Comparison of ENCODE assay signal across 9 cellular contexts in the genomic region with DNA sequence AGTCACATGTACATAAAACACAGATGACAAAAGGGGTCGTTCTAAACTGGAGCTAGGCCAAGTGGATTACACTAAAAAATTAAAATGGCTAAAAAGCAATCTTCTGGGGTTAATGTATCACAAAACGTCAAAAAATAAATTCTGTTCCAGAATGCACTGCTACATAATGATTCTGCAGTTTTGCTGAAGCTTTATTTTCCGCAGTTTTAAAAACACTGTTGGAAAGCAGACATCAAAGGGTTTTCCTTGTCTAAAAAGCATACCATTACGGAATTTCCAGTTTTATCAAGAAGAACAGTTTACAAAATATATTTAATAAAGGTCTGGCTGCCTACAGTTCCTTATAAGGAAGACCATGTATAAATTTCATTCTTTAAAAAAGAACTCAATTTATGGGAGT. TPM values are rescaled to one million over a fixed set of nuclear protein-coding genes. Genes with fewer than 3 reads are reported as not detected.
DNase-seq lines count a peak whose midpoint lies in the region; ATAC-seq, FAIRE-seq and TF ChIP-seq lines count a peak whose summit lies in the region.
"Had no signal": no experiment of that assay in that cellular context is flagged by ENCODE, and none has a peak within 500 bp of the region (broad histone marks: within the 10 kb centered on the region; RNA-seq: fewer than 3 reads in every experiment).

No MANE protein-coding gene starts in this region.

- no peak overlapping the region for H3K27ac ChIP-seq in KMS-11
- H3K27ac ChIP-seq in colonic mucosa, result no peak overlapping the region
- H3K27ac ChIP-seq in small intestine (ENCODE audit: low read depth in 1 of 2, low read length in 1 of 2), result no peak overlapping the region

- FAIRE-seq in H54 (lab: Jason Lieb, UNC) (no peak), small intestine (lab: Jason Lieb, UNC) (no peak)

- BruUV-seq in Calu3 (replicated peaks; lab: Mats Ljungman, UMichigan), result no TSS peak

- H3K36me3 ChIP-seq in KMS-11 (ENCODE audit: insufficient read depth) (no peaks in the 10 kb centered on the region), colonic mucosa (no peaks in the 10 kb centered on the region), small intestine (ENCODE audit: control insufficient read depth in 2 of 2, insufficient read depth in 2 of 2, low read length in 2 of 2) (no peaks in the 10 kb centered on the region)

- H3K9me3 Mint-ChIP-seq in nephron progenitor cell (no peaks in the 10 kb centered on the region), Calu3 (ENCODE audit: low read depth, unreplicated experiment) (no peaks in the 10 kb centered on the region)

- H3K27ac Mint-ChIP-seq in nephron progenitor cell (no peak overlapping the region), Calu3 (ENCODE audit: unreplicated experiment) (no peak overlapping the region)

- H3K9ac ChIP-seq in KMS-11, result no peak overlapping the region
- H3K9ac ChIP-seq in colonic mucosa (ENCODE audit: low read depth in 2 of 2, low read length in 2 of 2), result peak overlapping the region in 1 of 2 donors; percentile 93

- TF ChIP-seq CTCF in AG10803 (conservative IDR thresholded peaks at IDR 0.05; ENCODE audit: low read length), result no peak
- no peak for TF ChIP-seq CTCF in KMS-11 (conservative IDR thresholded peaks at IDR 0.05; ENCODE audit: low read depth, low read length)
- no peak for TF ChIP-seq CTCF in colonic mucosa (IDR thresholded peaks at IDR 0.05)
- TF ChIP-seq CTCF in nephron progenitor cell (IDR thresholded peaks at IDR 0.05), result no peak
- no peak for TF ChIP-seq CTCF in Calu3 (IDR thresholded peaks at IDR 0.05; ENCODE audit: unreplicated experiment)

- H2AFZ ChIP-seq in KMS-11 (ENCODE audit: low read depth), result no peak overlapping the region

- peak overlapping the region; percentile 84 for H3K4me3 ChIP-seq in AG10803 (ENCODE audit: low read length)
- H3K4me3 ChIP-seq in KMS-11 (IDR thresholded peaks at IDR 0.05; ENCODE audit: insufficient read depth, low read depth, low read length), result no peak overlapping the region
- H3K4me3 ChIP-seq in colonic mucosa, result peak overlapping the region; percentile 82
- peak overlapping the region in 1 of 2 donors; percentile 89 for H3K4me3 ChIP-seq in small intestine (ENCODE audit: low read depth in 1 of 2, low read length in 2 of 2)

- 46 to 58% (median 56%) methylated on average over 4 of the region's 4 CpGs for WGBS in small intestine, 3 donors

- peaks cover 6% of the 10 kb centered on the region for H3K27me3 Mint-ChIP-seq in nephron progenitor cell (ENCODE audit: low read depth, poor library complexity)
- H3K27me3 Mint-ChIP-seq in Calu3 (ENCODE audit: unreplicated experiment), result no peaks in the 10 kb centered on the region

- no peaks in the 10 kb centered on the region for H4K20me1 ChIP-seq in KMS-11 (ENCODE audit: insufficient read depth)

- H3K4me1 Mint-ChIP-seq in nephron progenitor cell (peaks cover 41% of the 10 kb centered on the region), Calu3 (ENCODE audit: low read depth, unreplicated experiment) (peaks cover 18% of the 10 kb centered on the region)

- no peak for ATAC-seq in HG03097 (IDR thresholded peaks at IDR 0.05; ENCODE audit: low FRiP score, unreplicated experiment)

- H3K4me3 Mint-ChIP-seq in nephron progenitor cell, result peak overlapping the region; percentile 97
- H3K4me3 Mint-ChIP-seq in Calu3 (ENCODE audit: low read depth, unreplicated experiment), result no peak overlapping the region

- H3K36me3 Mint-ChIP-seq in nephron progenitor cell (ENCODE audit: low read depth) (peaks cover 2% of the 10 kb centered on the region), Calu3 (ENCODE audit: insufficient read depth, unreplicated experiment) (peaks cover 23% of the 10 kb centered on the region)

- intact Hi-C loops in colonic mucosa (cut with DNase I), result no loop called here
- intact Hi-C loops in Calu3 (cut with micrococcal nuclease; ENCODE audit: unreplicated experiment), result no loop called here

- H3K79me2 ChIP-seq in KMS-11 (ENCODE audit: insufficient read depth, low read depth), result no peaks in the 10 kb centered on the region

- H3K4me1 ChIP-seq in KMS-11 (ENCODE audit: low read depth, poor library complexity, severe bottlenecking), result peaks cover 47% of the 10 kb centered on the region
- no peaks in the 10 kb centered on the region for H3K4me1 ChIP-seq in colonic mucosa
- peaks cover 0 to 5% of the 10 kb centered on the region in 2 donors for H3K4me1 ChIP-seq in small intestine (ENCODE audit: control insufficient read depth in 2 of 2, insufficient read depth in 1 of 2, low read depth in 1 of 2, low read length in 1 of 2)

- H3K9me3 ChIP-seq in colonic mucosa (no peaks in the 10 kb centered on the region), small intestine (ENCODE audit: control insufficient read depth, low read depth) (no peaks in the 10 kb centered on the region)

- H3K4me2 ChIP-seq in KMS-11, result peak overlapping the region; percentile 89

- no peak for TF ChIP-seq POLR2A in H54 (IDR thresholded peaks at IDR 0.05; ENCODE audit: low read depth, low read length)

- H3K27me3 ChIP-seq in KMS-11 (ENCODE audit: insufficient read depth, low read depth), result no peaks in the 10 kb centered on the region; the same call in 1 of the 2 replicates
- H3K27me3 ChIP-seq in colonic mucosa, result no peaks in the 10 kb centered on the region
- H3K27me3 ChIP-seq in small intestine (ENCODE audit: control insufficient read depth in 2 of 2, insufficient read depth in 2 of 2, low read length in 2 of 2), result no peaks in the 10 kb centered on the region

- CTCF ChIA-PET in Calu3 (lab: Charles Lee), result interaction anchor here (1.8 kb wide), 1 partner anchor 84 kb away, joined by 4 read pairs; no protein-coding TSS in a partner anchor

- DNase-seq in AG10803 (ENCODE audit: low read depth) (no peak), colonic mucosa (no peak), nephron progenitor cell (no peak), Calu3 (no peak), H54 (ENCODE audit: insufficient read length, low spot score) (no peak), small intestine (no peak)
- DNase-seq: NK-92 treated with Interleukin-12 subunit alpha and Interleukin-12 subunit beta, amount 100 ng/mL, for 24 hours had no signal

RNA-seq across cellular contexts. Expression of a gene that starts 1.4 kb away (rescaled TPM):
- total RNA-seq in colonic mucosa, result 10 to 100 TPM; 21.7 to 33.4 TPM
- 13.8 and 14.8 TPM in 2 replicates for total RNA-seq in Calu3 (2022)
- 10 to 100 TPM; 24.5 to 46.7 (median 38.4) TPM for polyA plus RNA-seq in small intestine
